29 cellular contexts compared by ENCODE assay signal in genomic region chr2:128552141-128552805, GRCh38.
"Had no signal": no experiment of that assay in that cellular context is flagged by ENCODE, and none has a peak within 500 bp of the region (broad histone marks: within the 10 kb centered on the region; RNA-seq: fewer than 3 reads in every experiment).

No MANE protein-coding gene starts in this region.

- H3K9me3 ChIP-seq: gastroesophageal sphincter, psoas muscle, suprapubic skin, tibial nerve had no signal

- H3K27me3 ChIP-seq: gastroesophageal sphincter, hepatocyte, suprapubic skin, tibial nerve had no signal

- H3K4me3 Mint-ChIP-seq: activated naive CD8-positive, alpha-beta T cell; memory B cell; natural killer cell; stimulated activated memory B cell treated with anti-CD40 and anti-IgM and Interleukin-4, amounts not matched to agents 10 μg/mL and 1 μg/mL and 100 μg/mL, for 72 hours; stimulated activated naive CD8-positive, alpha-beta T cell treated with anti-CD3 and anti-CD28 coated beads, Interleukin-15, amount 100 ng/mL, for 72 hours; T-helper 1 cell treated with Interleukin-12 subunit alpha and Interleukin-12 subunit beta and Interleukin-4 antibody, amounts not matched to agents 30 μg/mL and 1 μg/mL, for 36 hours had no signal

- H2AFZ ChIP-seq: hepatocyte had no signal

- ATAC-seq: gastroesophageal sphincter; left cardiac atrium; natural killer cell; psoas muscle; stimulated activated memory B cell treated with anti-CD40 and anti-IgM and Interleukin-4, amounts not matched to agents 10 μg/mL and 1 μg/mL and 100 μg/mL, for 72 hours; stimulated activated naive CD8-positive, alpha-beta T cell treated with anti-CD3 and anti-CD28 coated beads, Interleukin-15, amount 100 ng/mL, for 72 hours had no signal

- H3K36me3 Mint-ChIP-seq: activated naive CD8-positive, alpha-beta T cell; memory B cell; natural killer cell; stimulated activated memory B cell treated with anti-CD40 and anti-IgM and Interleukin-4, amounts not matched to agents 10 μg/mL and 1 μg/mL and 100 μg/mL, for 72 hours had no signal

- H3K4me1 Mint-ChIP-seq: memory B cell; natural killer cell; stimulated activated memory B cell treated with anti-CD40 and anti-IgM and Interleukin-4, amounts not matched to agents 10 μg/mL and 1 μg/mL and 100 μg/mL, for 72 hours; stimulated activated naive CD8-positive, alpha-beta T cell treated with anti-CD3 and anti-CD28 coated beads, Interleukin-15, amount 100 ng/mL, for 72 hours had no signal

- FAIRE-seq: bronchial epithelial cell, endothelial cell of umbilical vein, TTC549 had no signal

- H3K9me3 Mint-ChIP-seq: memory B cell; natural killer cell; T-helper 1 cell treated with Interleukin-12 subunit alpha and Interleukin-12 subunit beta and Interleukin-4 antibody, amounts not matched to agents 30 μg/mL and 1 μg/mL, for 36 hours had no signal

- H3K79me2 ChIP-seq: hepatocyte had no signal

- H3K36me3 ChIP-seq: gastroesophageal sphincter, suprapubic skin, tibial nerve had no signal

- H3K27ac ChIP-seq: coronary artery, gastroesophageal sphincter, hepatocyte, psoas muscle, suprapubic skin, tibial nerve, VCaP had no signal

- DNase-seq: activated CD4-positive, alpha-beta T cell treated with anti-CD3 and anti-CD28 coated beads for 4 hours; activated CD4-positive, alpha-beta T cell treated with anti-CD3 and anti-CD28 coated beads, Interleukin-2, amount 50 U/mL, for 4 hours; activated effector memory CD4-positive, alpha-beta T cell treated with Interleukin-2 at 50 U/mL for 16 hours; activated naive CD4-positive, alpha-beta T cell treated with Interleukin-2 at 50 U/mL for 16 hours; activated T-cell treated with anti-CD3 and anti-CD28 coated beads for 4 hours; islet precursor cell; left cardiac atrium; natural killer cell; psoas muscle; stimulated activated CD4-positive, alpha-beta T cell treated with anti-CD3 and anti-CD28 coated beads, Interleukin-1b, Interleukin-23, amount 100 ng/mL, for 48 hours; stimulated activated CD4-positive, alpha-beta T cell treated with anti-CD3 and anti-CD28 coated beads, Interleukin-4, amount 100 ng/mL, for 4 hours; stimulated activated CD8-positive, alpha-beta memory T cell treated with anti-CD3 and anti-CD28 coated beads, Interleukin-4, amount 100 ng/mL, for 48 hours; stimulated activated naive CD8-positive, alpha-beta T cell treated with anti-CD3 and anti-CD28 coated beads, Interleukin-15, amount 100 ng/mL, for 72 hours; SW 1271; T-helper 9 cell had no signal

- H3K27ac Mint-ChIP-seq: activated naive CD8-positive, alpha-beta T cell; memory B cell; natural killer cell; stimulated activated memory B cell treated with anti-CD40 and anti-IgM and Interleukin-4, amounts not matched to agents 10 μg/mL and 1 μg/mL and 100 μg/mL, for 72 hours; stimulated activated naive CD8-positive, alpha-beta T cell treated with anti-CD3 and anti-CD28 coated beads, Interleukin-15, amount 100 ng/mL, for 72 hours; T-helper 1 cell treated with Interleukin-12 subunit alpha and Interleukin-12 subunit beta and Interleukin-4 antibody, amounts not matched to agents 30 μg/mL and 1 μg/mL, for 36 hours had no signal

- H3K27me3 Mint-ChIP-seq: stimulated activated naive CD8-positive, alpha-beta T cell treated with anti-CD3 and anti-CD28 coated beads, Interleukin-15, amount 100 ng/mL, for 72 hours had no signal

- H3K4me3 ChIP-seq: coronary artery, gastroesophageal sphincter, hepatocyte, psoas muscle, smooth muscle cell, suprapubic skin, tibial nerve had no signal

- H3K4me2 ChIP-seq: hepatocyte, smooth muscle cell had no signal

- H3K4me1 ChIP-seq: gastroesophageal sphincter, psoas muscle had no signal
